In the genomic region with DNA sequence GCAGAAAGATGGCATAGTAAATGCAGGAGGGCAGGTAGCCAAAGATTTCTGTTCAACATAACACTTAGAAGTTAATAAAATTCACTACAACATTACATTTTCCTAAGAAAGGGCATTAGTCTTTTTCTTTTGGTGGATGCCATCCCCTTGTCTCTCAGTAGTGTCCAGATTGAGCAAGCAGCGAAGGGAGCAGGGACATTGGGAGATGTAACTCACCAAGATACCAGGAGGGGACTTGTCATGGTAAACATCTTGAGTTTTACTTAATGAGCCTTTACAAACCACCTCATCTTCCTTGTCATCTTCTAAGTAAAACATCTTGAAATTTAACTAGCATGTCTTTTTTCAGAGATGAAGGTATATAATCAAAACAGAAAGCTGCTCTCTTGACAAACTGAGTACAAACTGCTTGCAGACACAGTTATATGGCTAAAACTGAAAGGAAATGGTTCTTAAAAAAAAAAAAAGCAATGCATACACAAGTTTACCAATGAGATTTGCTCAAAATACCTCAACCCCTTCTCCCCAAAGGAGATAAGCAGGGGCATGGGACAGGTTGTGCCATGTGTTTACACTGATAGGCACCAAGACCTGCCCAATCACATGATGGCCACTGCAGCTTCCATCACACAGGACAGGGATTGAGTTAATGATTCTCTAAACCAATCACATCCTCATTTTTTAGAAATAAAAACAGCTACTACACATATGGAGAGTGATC, we compare ENCODE assay signal across 1 cellular context.
A peak's percentile ranks its signal among the peaks of the same experiment; 100 is the strongest.
TF ChIP-seq lines count a peak whose summit lies in the region.

No MANE protein-coding gene starts in this region.

TF ChIP-seq in liver, 16 proteins besides CTCF, POLR2A, EP300 and RAD21 (continued from another document):
- TF ChIP-seq, protein P1, sequence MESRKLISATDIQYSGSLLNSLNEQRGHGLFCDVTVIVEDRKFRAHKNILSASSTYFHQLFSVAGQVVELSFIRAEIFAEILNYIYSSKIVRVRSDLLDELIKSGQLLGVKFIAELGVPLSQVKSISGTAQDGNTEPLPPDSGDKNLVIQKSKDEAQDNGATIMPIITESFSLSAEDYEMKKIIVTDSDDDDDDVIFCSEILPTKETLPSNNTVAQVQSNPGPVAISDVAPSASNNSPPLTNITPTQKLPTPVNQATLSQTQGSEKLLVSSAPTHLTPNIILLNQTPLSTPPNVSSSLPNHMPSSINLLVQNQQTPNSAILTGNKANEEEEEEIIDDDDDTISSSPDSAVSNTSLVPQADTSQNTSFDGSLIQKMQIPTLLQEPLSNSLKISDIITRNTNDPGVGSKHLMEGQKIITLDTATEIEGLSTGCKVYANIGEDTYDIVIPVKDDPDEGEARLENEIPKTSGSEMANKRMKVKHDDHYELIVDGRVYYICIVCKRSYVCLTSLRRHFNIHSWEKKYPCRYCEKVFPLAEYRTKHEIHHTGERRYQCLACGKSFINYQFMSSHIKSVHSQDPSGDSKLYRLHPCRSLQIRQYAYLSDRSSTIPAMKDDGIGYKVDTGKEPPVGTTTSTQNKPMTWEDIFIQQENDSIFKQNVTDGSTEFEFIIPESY (IDR thresholded peaks at IDR 0.05) = peak; percentile 76
- TF ChIP-seq HNF4G (IDR thresholded peaks at IDR 0.05) (no peak), EGR1 (IDR thresholded peaks at IDR 0.05; ENCODE audit: low read depth in 2 of 2) (peak in 1 of 2 donors; percentile 72), GABPA (IDR thresholded peaks at IDR 0.05 in 1 of 2, conservative IDR thresholded peaks at IDR 0.05 in 1 of 2) (no peak), TAF1 (conservative IDR thresholded peaks at IDR 0.05) (peak; percentile 96), FOXA2 (IDR thresholded peaks at IDR 0.05) (peak; percentile 96), HNF4A (conservative IDR thresholded peaks at IDR 0.05) (peak; percentile 84 to 90), RXRA (IDR thresholded peaks at IDR 0.05) (peak; percentile 64 to 89), NR2F2 (IDR thresholded peaks at IDR 0.05) (no peak)
- TF ChIP-seq, protein P2, sequence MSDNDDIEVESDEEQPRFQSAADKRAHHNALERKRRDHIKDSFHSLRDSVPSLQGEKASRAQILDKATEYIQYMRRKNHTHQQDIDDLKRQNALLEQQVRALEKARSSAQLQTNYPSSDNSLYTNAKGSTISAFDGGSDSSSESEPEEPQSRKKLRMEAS (IDR thresholded peaks at IDR 0.05) = peak; percentile 89
- TF ChIP-seq, protein P3, sequence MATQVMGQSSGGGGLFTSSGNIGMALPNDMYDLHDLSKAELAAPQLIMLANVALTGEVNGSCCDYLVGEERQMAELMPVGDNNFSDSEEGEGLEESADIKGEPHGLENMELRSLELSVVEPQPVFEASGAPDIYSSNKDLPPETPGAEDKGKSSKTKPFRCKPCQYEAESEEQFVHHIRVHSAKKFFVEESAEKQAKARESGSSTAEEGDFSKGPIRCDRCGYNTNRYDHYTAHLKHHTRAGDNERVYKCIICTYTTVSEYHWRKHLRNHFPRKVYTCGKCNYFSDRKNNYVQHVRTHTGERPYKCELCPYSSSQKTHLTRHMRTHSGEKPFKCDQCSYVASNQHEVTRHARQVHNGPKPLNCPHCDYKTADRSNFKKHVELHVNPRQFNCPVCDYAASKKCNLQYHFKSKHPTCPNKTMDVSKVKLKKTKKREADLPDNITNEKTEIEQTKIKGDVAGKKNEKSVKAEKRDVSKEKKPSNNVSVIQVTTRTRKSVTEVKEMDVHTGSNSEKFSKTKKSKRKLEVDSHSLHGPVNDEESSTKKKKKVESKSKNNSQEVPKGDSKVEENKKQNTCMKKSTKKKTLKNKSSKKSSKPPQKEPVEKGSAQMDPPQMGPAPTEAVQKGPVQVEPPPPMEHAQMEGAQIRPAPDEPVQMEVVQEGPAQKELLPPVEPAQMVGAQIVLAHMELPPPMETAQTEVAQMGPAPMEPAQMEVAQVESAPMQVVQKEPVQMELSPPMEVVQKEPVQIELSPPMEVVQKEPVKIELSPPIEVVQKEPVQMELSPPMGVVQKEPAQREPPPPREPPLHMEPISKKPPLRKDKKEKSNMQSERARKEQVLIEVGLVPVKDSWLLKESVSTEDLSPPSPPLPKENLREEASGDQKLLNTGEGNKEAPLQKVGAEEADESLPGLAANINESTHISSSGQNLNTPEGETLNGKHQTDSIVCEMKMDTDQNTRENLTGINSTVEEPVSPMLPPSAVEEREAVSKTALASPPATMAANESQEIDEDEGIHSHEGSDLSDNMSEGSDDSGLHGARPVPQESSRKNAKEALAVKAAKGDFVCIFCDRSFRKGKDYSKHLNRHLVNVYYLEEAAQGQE (IDR thresholded peaks at IDR 0.05) = peak; percentile 94
- TF ChIP-seq, protein P4, sequence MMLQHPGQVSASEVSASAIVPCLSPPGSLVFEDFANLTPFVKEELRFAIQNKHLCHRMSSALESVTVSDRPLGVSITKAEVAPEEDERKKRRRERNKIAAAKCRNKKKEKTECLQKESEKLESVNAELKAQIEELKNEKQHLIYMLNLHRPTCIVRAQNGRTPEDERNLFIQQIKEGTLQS (IDR thresholded peaks at IDR 0.05) = peak; percentile 10
